In genomic region chr6:113364781-113365545, GRCh38 we compare ENCODE assay signal across 16 cellular contexts.
A peak's percentile ranks its signal among the peaks of the same experiment; 100 is the strongest.
DNase-seq lines count a peak whose midpoint lies in the region; ATAC-seq and TF ChIP-seq lines count a peak whose summit lies in the region.
"Had no signal": no experiment of that assay in that cellular context is flagged by ENCODE, and none has a peak within 500 bp of the region (broad histone marks: within the 10 kb centered on the region; RNA-seq: fewer than 3 reads in every experiment).

No MANE protein-coding gene starts in this region.

- peaks cover 77% of the 10 kb centered on the region for H3K4me1 Mint-ChIP-seq in chondrocyte (ENCODE audit: low read depth)
- H3K4me1 Mint-ChIP-seq: activated B cell treated with CpG ODN at 0.5 μM for 24 hours had no signal

- no peak for ATAC-seq in GM18907 (IDR thresholded peaks at IDR 0.05; ENCODE audit: unreplicated experiment)

- TF ChIP-seq CTCF in chondrocyte (IDR thresholded peaks at IDR 0.05): no peak

- H3K27ac Mint-ChIP-seq in chondrocyte (ENCODE audit: unreplicated experiment): peak overlapping the region; percentile 83
- H3K27ac Mint-ChIP-seq: activated B cell treated with CpG ODN at 0.5 μM for 24 hours had no signal

- peak; percentile 73 for DNase-seq in DMS53 (lab: John Stamatoyannopoulos, UW)
- peak; percentile 71 for DNase-seq in LHCN-M2 (ENCODE audit: low read depth)
- DNase-seq in chondrocyte (ENCODE audit: low spot score): no peak
- peak; percentile 43 for DNase-seq in myocyte (ENCODE audit: low read depth)
- no peak for DNase-seq in NCI-H510A treated with DMSO at 0.1 percent for 48 hours (lab: John Stamatoyannopoulos, UW)
- no peak for DNase-seq in Ammon's horn (ENCODE audit: low spot score)
- no peak for DNase-seq in NK-92 (lab: John Stamatoyannopoulos, UW; ENCODE audit: unreplicated experiment)
- DNase-seq: activated B cell treated with CpG ODN at 0.5 μM for 24 hours, AML-193, aorta, DMS 273 treated with DMSO at 0.1 percent for 48 hours, erythroblast, heart right ventricle, kidney glomerular epithelial cell, NCI-H774 had no signal

- no peak overlapping the region for H3K4me3 Mint-ChIP-seq in chondrocyte (ENCODE audit: unreplicated experiment)
- H3K4me3 Mint-ChIP-seq: activated B cell treated with CpG ODN at 0.5 μM for 24 hours had no signal

- no peaks in the 10 kb centered on the region for H3K36me3 Mint-ChIP-seq in chondrocyte (ENCODE audit: low read depth)

- no peaks in the 10 kb centered on the region for H3K27me3 Mint-ChIP-seq in chondrocyte (ENCODE audit: low read depth)

- H3K9me3 Mint-ChIP-seq in chondrocyte (ENCODE audit: low read depth): no peaks in the 10 kb centered on the region
- H3K9me3 Mint-ChIP-seq: activated B cell treated with CpG ODN at 0.5 μM for 24 hours had no signal

Comparison
In these comparisons a context has a peak if more than half of its experiments do, and no peak if none do; other contexts are left out.
1. DNase-seq: peak in DMS53 (single experiment), LHCN-M2 (single experiment) and myocyte (single experiment); none in chondrocyte (single experiment), NCI-H510A treated with DMSO at 0.1 percent for 48 hours (single experiment), Ammon's horn (single experiment) and NK-92 (single experiment).